In genomic region chr2:87025927-87026326, GRCh38 we compare ENCODE assay signal across 1 cellular context. TPM values are rescaled to one million over a fixed set of nuclear protein-coding genes. Genes with fewer than 3 reads are reported as not detected.
"Had no signal": no experiment of that assay in that cellular context is flagged by ENCODE, and none has a peak within 500 bp of the region (broad histone marks: within the 10 kb centered on the region; RNA-seq: fewer than 3 reads in every experiment).

No MANE protein-coding gene starts in this region.

RNA-seq across cellular contexts. Expression of gene PLGLB1, which starts 4.3 kb away (rescaled TPM):
- total RNA-seq: ascending aorta had no signal
